Comparison of ENCODE assay signal across 17 cellular contexts in genomic region chr10:84095821-84096497, GRCh38. TPM values are rescaled to one million over a fixed set of nuclear protein-coding genes. Genes with fewer than 3 reads are reported as not detected.
DNase-seq lines count a peak whose midpoint lies in the region; ATAC-seq and TF ChIP-seq lines count a peak whose summit lies in the region.
"Had no signal": no experiment of that assay in that cellular context is flagged by ENCODE, and none has a peak within 500 bp of the region (broad histone marks: within the 10 kb centered on the region; RNA-seq: fewer than 3 reads in every experiment).

No MANE protein-coding gene starts in this region.

- no peak for TF ChIP-seq CTCF in esophagus muscularis mucosa (IDR thresholded peaks at IDR 0.05)

- peaks cover 0 to 13% (median 8%) of the 10 kb centered on the region in 4 donors for H3K4me1 ChIP-seq in esophagus muscularis mucosa
- H3K4me1 ChIP-seq: A549, left lung had no signal

- H3K27me3 ChIP-seq in esophagus muscularis mucosa: no peaks in the 10 kb centered on the region

- no peak overlapping the region for H3K27ac ChIP-seq in esophagus muscularis mucosa (replicated peaks in 1 of 4)
- H3K27ac ChIP-seq: A549, left lung had no signal

- H3K4me3 ChIP-seq in esophagus muscularis mucosa: no peak overlapping the region
- H3K4me3 ChIP-seq: A549, left lung had no signal

- ATAC-seq in Right ventricle myocardium inferior: peak; percentile 84
- ATAC-seq in HG03457 (IDR thresholded peaks at IDR 0.05; ENCODE audit: unreplicated experiment): no peak
- ATAC-seq: A549; left lung; stimulated activated naive CD8-positive, alpha-beta T cell treated with anti-CD3 and anti-CD28 coated beads, Interleukin-15, Interleukin-2, amounts not matched to agents 100 U/mL and 50 U/mL, for 24 hours; WTC11 had no signal

- WGBS in esophagus muscularis mucosa: 35% methylated on average over 4 of the region's 4 CpGs

- no peaks in the 10 kb centered on the region for H3K9me3 ChIP-seq in esophagus muscularis mucosa
- H3K9me3 ChIP-seq: A549, left lung had no signal

- TF ChIP-seq EP300 in esophagus muscularis mucosa (IDR thresholded peaks at IDR 0.05): no peak

- intact Hi-C loops in Right ventricle myocardium inferior (cut with DNase I) (no loop called here), cardiac septum (cut with DNase I) (no loop called here), esophagus muscularis mucosa (cut with DNase I) (no loop called here)

- TF ChIP-seq POLR2A in esophagus muscularis mucosa (IDR thresholded peaks at IDR 0.05; ENCODE audit: low read depth): no peak

- no peaks in the 10 kb centered on the region for H3K36me3 ChIP-seq in esophagus muscularis mucosa
- H3K36me3 ChIP-seq: left lung had no signal

- no peak for DNase-seq in Right ventricle myocardium inferior (ENCODE audit: missing footprints)
- DNase-seq in cardiac septum (ENCODE audit: low spot score): no peak
- DNase-seq in esophagus muscularis mucosa (ENCODE audit: extremely low spot score): peak; percentile 57
- peak; percentile 2 for DNase-seq in iris pigment epithelial cell (ENCODE audit: low read depth)
- peak; percentile 56 for DNase-seq in superior temporal gyrus (ENCODE audit: extremely low spot score)
- no peak for DNase-seq in medulla oblongata (ENCODE audit: extremely low spot score)
- no peak for DNase-seq in mucosa of gallbladder (ENCODE audit: low spot score)
- DNase-seq: activated CD4-positive, alpha-beta memory T cell treated with anti-CD3 and anti-CD28 coated beads, Interleukin-2, amount 10 ng/mL, durations not matched to agents 7 days and 5 days; activated T-cell treated with anti-CD3 and anti-CD28 coated beads, Interleukin-2, amount 50 U/mL, for 48 hours; effector CD4-positive, alpha-beta T cell; left lung; NCI-H2171 treated with DMSO at 0.1 percent for 48 hours; nephron progenitor cell; stimulated activated naive CD8-positive, alpha-beta T cell treated with anti-CD3 and anti-CD28 coated beads, Interleukin-15, Interleukin-2, amounts not matched to agents 100 U/mL and 50 U/mL, for 24 hours had no signal

RNA-seq across cellular contexts. Expression of gene GHITM, which starts 43.4 kb away (rescaled TPM):
- total RNA-seq in Right ventricle myocardium inferior: 383 TPM
- 395 TPM for total RNA-seq in cardiac septum
- 100 to 1,000 TPM; 145 to 161 (median 154) TPM for total RNA-seq in esophagus muscularis mucosa
- 129 TPM for total RNA-seq in mucosa of gallbladder

Comparison
In these comparisons a context has a peak if more than half of its experiments do, and no peak if none do; other contexts are left out.
1. DNase-seq: peak in esophagus muscularis mucosa (single experiment), iris pigment epithelial cell (single experiment) and superior temporal gyrus (single experiment); none in Right ventricle myocardium inferior (single experiment), cardiac septum (single experiment), medulla oblongata (single experiment) and mucosa of gallbladder (single experiment).